Comparison of ENCODE assay signal across 16 cellular contexts in genomic region chr4:25856756-25857155, GRCh38. TPM values are rescaled to one million over a fixed set of nuclear protein-coding genes. Genes with fewer than 3 reads are reported as not detected.
DNase-seq lines count a peak whose midpoint lies in the region; ATAC-seq and TF ChIP-seq lines count a peak whose summit lies in the region.
"Had no signal": no experiment of that assay in that cellular context is flagged by ENCODE, and none has a peak within 500 bp of the region (broad histone marks: within the 10 kb centered on the region; RNA-seq: fewer than 3 reads in every experiment).

No MANE protein-coding gene starts in this region.

- no peaks in the 10 kb centered on the region for H3K27me3 Mint-ChIP-seq in Calu3 (ENCODE audit: unreplicated experiment)
- no peaks in the 10 kb centered on the region for H3K27me3 Mint-ChIP-seq in activated B cell treated with CpG ODN at 0.5 μM for 24 hours
- peaks cover 0 to under 1% (median under 1%) of the 10 kb centered on the region in 3 donors for H3K27me3 Mint-ChIP-seq in immature natural killer cell (ENCODE audit: low read depth in 3 of 3)
- H3K27me3 Mint-ChIP-seq in glutamatergic neuron (ENCODE audit: unreplicated experiment) = peaks cover 4% of the 10 kb centered on the region

- H3K9me3 Mint-ChIP-seq in Calu3 (ENCODE audit: low read depth, unreplicated experiment) (no peaks in the 10 kb centered on the region), activated B cell treated with CpG ODN at 0.5 μM for 24 hours (no peaks in the 10 kb centered on the region), immature natural killer cell (no peaks in the 10 kb centered on the region), glutamatergic neuron (ENCODE audit: unreplicated experiment) (peaks cover under 1% of the 10 kb centered on the region)

- H3K4me3 Mint-ChIP-seq in Calu3 (ENCODE audit: low read depth, unreplicated experiment) = no peak overlapping the region
- no peak overlapping the region for H3K4me3 Mint-ChIP-seq in activated B cell treated with CpG ODN at 0.5 μM for 24 hours
- no peak overlapping the region for H3K4me3 Mint-ChIP-seq in immature natural killer cell
- no peak overlapping the region for H3K4me3 Mint-ChIP-seq in glutamatergic neuron (ENCODE audit: unreplicated experiment)

- no peaks in the 10 kb centered on the region for H3K27me3 ChIP-seq in ACC112 (ENCODE audit: insufficient read depth, low read length)
- H3K27me3 ChIP-seq: SJCRH30 had no signal

- H3K27ac Mint-ChIP-seq in Calu3 (ENCODE audit: unreplicated experiment) = peak overlapping the region; percentile 34
- peak overlapping the region; percentile 99 for H3K27ac Mint-ChIP-seq in activated B cell treated with CpG ODN at 0.5 μM for 24 hours
- H3K27ac Mint-ChIP-seq in immature natural killer cell = peak overlapping the region in 4 of 6 donors; percentile 5 to 77 (median 36)
- H3K27ac Mint-ChIP-seq in glutamatergic neuron (ENCODE audit: unreplicated experiment) = no peak overlapping the region
- H3K27ac Mint-ChIP-seq: progenitor cell of endocrine pancreas had no signal

- no peak for TF ChIP-seq CTCF in Calu3 (IDR thresholded peaks at IDR 0.05; ENCODE audit: unreplicated experiment)
- TF ChIP-seq CTCF in activated B cell treated with CpG ODN at 0.5 μM for 24 hours (IDR thresholded peaks at IDR 0.05) = no peak
- TF ChIP-seq CTCF in glutamatergic neuron (IDR thresholded peaks at IDR 0.05; ENCODE audit: partially characterized antibody, unreplicated experiment) = no peak

- no peak for ATAC-seq in activated B cell treated with CpG ODN at 0.5 μM for 24 hours (ENCODE audit: low read depth)
- no peak for ATAC-seq in GM19324 (IDR thresholded peaks at IDR 0.05; ENCODE audit: low FRiP score, unreplicated experiment)

- intact Hi-C loops in Calu3 (cut with micrococcal nuclease; ENCODE audit: unreplicated experiment) (no loop called here), activated B cell treated with CpG ODN at 0.5 μM for 24 hours (cut with micrococcal nuclease) (loop anchor here (5.0 kb wide), 1 partner anchor 131 kb away; no protein-coding TSS in a partner anchor)

- peaks cover 59% of the 10 kb centered on the region for H3K4me1 ChIP-seq in ACC112 (ENCODE audit: control insufficient read depth, insufficient read depth, low read length, unreplicated experiment)

- CTCF ChIA-PET in Calu3 (lab: Charles Lee) (no interaction called here), activated B cell treated with CpG ODN at 0.5 μM for 24 hours (lab: Charles Lee) (interaction anchor here (1.2 to 4.0 kb wide), 3 partner anchors 15 to 131 kb away, joined by 4 to 22 read pairs (median 6); no protein-coding TSS in a partner anchor)

- POLR2A ChIA-PET in activated B cell treated with CpG ODN at 0.5 μM for 24 hours (lab: Charles Lee) = interaction anchor here (1.3 to 7.8 kb wide), 2 partner anchors 47 to 57 kb away, joined by 3 to 116 read pairs; partner anchors contain the start of gene SMIM20

- H3K4me3 ChIP-seq in ACC112 (ENCODE audit: low read depth, low read length) = no peak overlapping the region
- H3K4me3 ChIP-seq: cardiac muscle cell, SJCRH30 had no signal

- peaks cover 24% of the 10 kb centered on the region for H3K36me3 Mint-ChIP-seq in Calu3 (ENCODE audit: insufficient read depth, unreplicated experiment)
- H3K36me3 Mint-ChIP-seq in activated B cell treated with CpG ODN at 0.5 μM for 24 hours (ENCODE audit: low read depth) = peaks cover 26% of the 10 kb centered on the region
- H3K36me3 Mint-ChIP-seq in immature natural killer cell = no peaks in the 10 kb centered on the region
- H3K36me3 Mint-ChIP-seq in glutamatergic neuron (ENCODE audit: unreplicated experiment) = peaks cover 1% of the 10 kb centered on the region

- H3K36me3 ChIP-seq in ACC112 (ENCODE audit: insufficient read depth, low read length) = no peaks in the 10 kb centered on the region
- H3K36me3 ChIP-seq: cardiac muscle cell, SJCRH30, WERI-Rb-1 had no signal

- H2AFZ ChIP-seq in ACC112 (ENCODE audit: low read length, unreplicated experiment) = no peak overlapping the region

- peaks cover 17% of the 10 kb centered on the region for H3K79me2 ChIP-seq in ACC112 (ENCODE audit: control insufficient read depth, insufficient read depth, low read length, unreplicated experiment)

- DNase-seq in Calu3 = no peak
- DNase-seq in activated B cell treated with CpG ODN at 0.5 μM for 24 hours = no peak
- no peak for DNase-seq in immature natural killer cell
- DNase-seq in NCI-H1436 (lab: John Stamatoyannopoulos, UW) = no peak
- DNase-seq in glutamatergic neuron = no peak
- DNase-seq in putamen (ENCODE audit: low spot score) = no peak
- DNase-seq: C1 segment of cervical spinal cord; NCI-H1694 treated with DMSO at 0.1 percent for 48 hours; SJCRH30; stimulated activated CD4-positive, alpha-beta T cell treated with anti-CD3 and anti-CD28 coated beads, Interleukin-2, amount 100 ng/mL, for 48 hours; stimulated activated naive CD4-positive, alpha-beta T cell; WERI-Rb-1 had no signal

- peak overlapping the region; percentile 13 for H3K27ac ChIP-seq in ACC112 (ENCODE audit: low read depth, low read length)
- H3K27ac ChIP-seq: cardiac muscle cell, SJCRH30, WERI-Rb-1 had no signal

- peaks cover 83% of the 10 kb centered on the region for H3K4me1 Mint-ChIP-seq in Calu3 (ENCODE audit: low read depth, unreplicated experiment)
- H3K4me1 Mint-ChIP-seq in activated B cell treated with CpG ODN at 0.5 μM for 24 hours = peaks cover 98% of the 10 kb centered on the region
- peaks cover 58 to 86% of the 10 kb centered on the region in 2 donors for H3K4me1 Mint-ChIP-seq in immature natural killer cell
- peaks cover 2% of the 10 kb centered on the region for H3K4me1 Mint-ChIP-seq in glutamatergic neuron (ENCODE audit: low read depth, unreplicated experiment)

- BruUV-seq in Calu3 (replicated peaks; lab: Mats Ljungman, UMichigan) = no TSS peak

RNA-seq across cellular contexts. Expression of gene SEL1L3, which starts 6.0 kb away (rescaled TPM):
- total RNA-seq in Calu3 (2022) = 116 and 120 TPM in 2 replicates
- 102 and 113 TPM in 2 replicates for total RNA-seq in activated B cell treated with CpG ODN at 0.5 μM for 24 hours
- polyA plus RNA-seq in immature natural killer cell = 10 to 100 TPM; 17.1 to 58.8 (median 22.1) TPM
- total RNA-seq in glutamatergic neuron (ENCODE audit: unreplicated experiment) = 23.7 TPM

RNA-seq across cellular contexts. Expression of gene SMIM20, which starts 57.3 kb away (rescaled TPM):
- total RNA-seq in Calu3 (2022) = 21.0 and 23.2 TPM in 2 replicates
- total RNA-seq in activated B cell treated with CpG ODN at 0.5 μM for 24 hours = 16.6 and 18.7 TPM in 2 replicates
- 10 to 100 TPM; 34.8 to 51.6 (median 36.9) TPM for polyA plus RNA-seq in immature natural killer cell
- total RNA-seq in glutamatergic neuron (ENCODE audit: unreplicated experiment) = 19.6 TPM
